ENCODE assay signal across 14 cellular contexts in the genomic region with DNA sequence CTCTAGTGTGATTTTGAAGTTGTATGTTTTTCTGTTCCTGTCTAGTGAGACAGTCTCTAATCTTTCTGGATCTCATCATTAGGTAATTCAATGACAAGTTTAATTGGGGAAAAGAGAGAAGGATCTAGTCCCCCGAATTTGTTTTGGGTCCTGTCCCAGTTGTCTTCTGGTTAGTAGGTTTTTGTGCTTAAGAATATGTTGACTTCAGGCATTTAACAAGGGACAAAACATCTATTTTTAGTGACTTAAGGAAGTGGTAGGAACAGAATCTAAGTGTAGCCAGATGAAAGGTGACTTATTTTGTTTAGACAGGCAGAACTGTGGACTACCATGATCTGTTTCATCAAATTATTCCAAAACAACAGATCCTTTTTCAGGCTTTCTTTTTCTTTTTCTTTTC. TPM values are rescaled to one million over a fixed set of nuclear protein-coding genes. Genes with fewer than 3 reads are reported as not detected.
A peak's percentile ranks its signal among the peaks of the same experiment; 100 is the strongest.
DNase-seq lines count a peak whose midpoint lies in the region; ATAC-seq, FAIRE-seq and TF ChIP-seq lines count a peak whose summit lies in the region.
"Had no signal": no experiment of that assay in that cellular context is flagged by ENCODE, and none has a peak within 500 bp of the region (broad histone marks: within the 10 kb centered on the region; RNA-seq: fewer than 3 reads in every experiment).

No MANE protein-coding gene starts in this region.

- CTCF ChIA-PET in A549 (lab: Yijun Ruan, JAX) = interaction anchor here (1.4 kb wide), 1 partner anchor 199 kb away, joined by 3 read pairs; no protein-coding TSS in a partner anchor
- CTCF ChIA-PET in CD8-positive, alpha-beta memory T cell (lab: Charles Lee) = no interaction called here

- no peaks in the 10 kb centered on the region for H3K27me3 ChIP-seq in CD8-positive, alpha-beta memory T cell (ENCODE audit: insufficient read depth, low read length, poor library complexity, severe bottlenecking)
- H3K27me3 ChIP-seq: stomach had no signal

- H3K4me3 ChIP-seq in A549 = no peak overlapping the region
- H3K4me3 ChIP-seq in CD8-positive, alpha-beta memory T cell (ENCODE audit: low read length) = no peak overlapping the region

- H3K36me3 Mint-ChIP-seq in CD8-positive, alpha-beta memory T cell = peaks cover 10 to 53% (median 16%) of the 10 kb centered on the region in 3 donors
- H3K36me3 Mint-ChIP-seq in T-helper 17 cell (ENCODE audit: low read depth) = peaks cover 9% of the 10 kb centered on the region
- peaks cover 33% of the 10 kb centered on the region for H3K36me3 Mint-ChIP-seq in memory B cell

- peaks cover 71 to 79% (median 76%) of the 10 kb centered on the region in 3 donors for H3K4me1 Mint-ChIP-seq in CD8-positive, alpha-beta memory T cell
- H3K4me1 Mint-ChIP-seq in T-helper 17 cell (peaks cover 55% of the 10 kb centered on the region), memory B cell (peaks cover 49% of the 10 kb centered on the region)

- no peak for TF ChIP-seq POLR2A in A549 (IDR thresholded peaks at IDR 0.05; ENCODE audit: low read length)

- H3K27ac Mint-ChIP-seq in CD8-positive, alpha-beta memory T cell = peak overlapping the region in 6 of 8 donors; percentile 19 to 68 (median 54)
- H3K27ac Mint-ChIP-seq in T-helper 17 cell (peak overlapping the region; percentile 99), memory B cell (no peak overlapping the region)

- DNase-seq in A549 (ENCODE audit: low read depth in 1 of 2, low spot score in 1 of 2) (no peak), T-helper 17 cell (no peak), memory B cell (ENCODE audit: low spot score in 2 of 2) (no peak), T-helper 9 cell (no peak), putamen (ENCODE audit: low spot score) (no peak)
- no peak for DNase-seq in CD8-positive, alpha-beta memory T cell
- DNase-seq: C1 segment of cervical spinal cord; hippocampal formation; NCI-H2171; stimulated activated CD4-positive, alpha-beta T cell treated with anti-CD3 and anti-CD28 coated beads, Interleukin-4, amount 100 ng/mL, for 1 hour; stomach had no signal

- 81% methylated on average over 1 of the region's 1 CpG for WGBS in A549 (ENCODE audit: missing lambda C conversion rate)

- no peak overlapping the region for H3K27ac ChIP-seq in A549
- H3K27ac ChIP-seq in CD8-positive, alpha-beta memory T cell (ENCODE audit: low read depth, low read length) = no peak overlapping the region
- H3K27ac ChIP-seq: stomach had no signal

- no peaks in the 10 kb centered on the region for H3K27me3 Mint-ChIP-seq in CD8-positive, alpha-beta memory T cell
- H3K27me3 Mint-ChIP-seq in T-helper 17 cell (no peaks in the 10 kb centered on the region), memory B cell (no peaks in the 10 kb centered on the region)

- H3K36me3 ChIP-seq in CD8-positive, alpha-beta memory T cell (ENCODE audit: insufficient read depth, low read length) = peaks cover 12% of the 10 kb centered on the region

- POLR2A ChIA-PET in A549 (lab: Yijun Ruan, JAX) = no interaction called here
- POLR2A ChIA-PET in CD8-positive, alpha-beta memory T cell (lab: Charles Lee) = no interaction called here

- peaks cover 0 to 6% (median 0%) of the 10 kb centered on the region in 5 donors for H3K9me3 Mint-ChIP-seq in CD8-positive, alpha-beta memory T cell
- no peaks in the 10 kb centered on the region for H3K9me3 Mint-ChIP-seq in memory B cell

- H3K4me2 ChIP-seq in A549 = peak overlapping the region; percentile 92; the same call in 2 of the 3 replicates

- H3K4me3 Mint-ChIP-seq in CD8-positive, alpha-beta memory T cell = peak overlapping the region; percentile 19 to 91 (median 53)
- H3K4me3 Mint-ChIP-seq in T-helper 17 cell (peak overlapping the region; percentile 39), memory B cell (peak overlapping the region; percentile 41)

- no peak for FAIRE-seq in A549 (lab: Jason Lieb, UNC)
- FAIRE-seq: G401.6 had no signal

- peaks cover 33% of the 10 kb centered on the region for H3K4me1 ChIP-seq in A549
- peaks cover 54% of the 10 kb centered on the region for H3K4me1 ChIP-seq in CD8-positive, alpha-beta memory T cell (ENCODE audit: insufficient read depth, low read length)

- no peak for TF ChIP-seq EP300 in A549 (IDR thresholded peaks at IDR 0.05)

- H3K9me3 ChIP-seq in A549 = no peaks in the 10 kb centered on the region
- H3K9me3 ChIP-seq in CD8-positive, alpha-beta memory T cell (ENCODE audit: low read length) = no peaks in the 10 kb centered on the region
- no peaks in the 10 kb centered on the region for H3K9me3 ChIP-seq in T-helper 17 cell (ENCODE audit: control insufficient read depth, low read length, poor library complexity, severe bottlenecking)
- H3K9me3 ChIP-seq: stomach had no signal

- no peak for TF ChIP-seq RAD21 in A549 (conservative IDR thresholded peaks at IDR 0.05 in 1 of 2, IDR thresholded peaks at IDR 0.05 in 1 of 2)

- TF ChIP-seq CTCF in A549 (IDR thresholded peaks at IDR 0.05) = no peak

- ATAC-seq in A549 (no peak), T-helper 17 cell (no peak), memory B cell (ENCODE audit: low read depth) (no peak), HG03521 (IDR thresholded peaks at IDR 0.05; ENCODE audit: unreplicated experiment) (no peak), GM21515 (IDR thresholded peaks at IDR 0.05; ENCODE audit: unreplicated experiment) (no peak)

TF ChIP-seq in A549, 52 proteins besides CTCF, POLR2A, EP300 and RAD21:
- no peak for TF ChIP-seq HOXB13 (CRISPR knock-in tag; IDR thresholded peaks at IDR 0.05; ENCODE audit: low read depth)
- TF ChIP-seq NPAS2 (CRISPR knock-in tag; IDR thresholded peaks at IDR 0.05; ENCODE audit: borderline replicate concordance) = no peak
- no peak for TF ChIP-seq JUN (IDR thresholded peaks at IDR 0.05)
- TF ChIP-seq CBX8 (IDR thresholded peaks at IDR 0.05) = no peak
- no peak for TF ChIP-seq CHD4 (IDR thresholded peaks at IDR 0.05; ENCODE audit: borderline replicate concordance)

RNA-seq across cellular contexts. Expression of a gene that starts 2.2 kb away (rescaled TPM):
- polyA plus RNA-seq in A549 (2011; rRNA removed) = 30.9 and 31.4 TPM in 2 replicates
- 16.0 and 16.4 TPM in 2 replicates for polyA plus RNA-seq in A549 (2012; cell fraction: cytosol; rRNA removed)
- 22.4 and 34.8 TPM in 2 replicates for polyA plus RNA-seq in A549 (2012; cell fraction: nucleus; rRNA removed)
- polyA plus RNA-seq in A549 (2017; fragmentation: RNase III; extraction: RNeasy Plus Mini Kit Qiagen cat#74134 plus additional on column Dnase treatment) = 17.8 to 19.6 TPM (median 18.2 TPM) in 3 replicates
- 68.9 and 72.4 TPM in 2 replicates for polyA minus RNA-seq in A549 (2011; rRNA and poly(A)+ RNA removed)
- 10 to 100 TPM; 36.0 to 41.9 TPM for total RNA-seq in CD8-positive, alpha-beta memory T cell
- polyA plus RNA-seq in CD8-positive, alpha-beta memory T cell = 8.3 TPM
- total RNA-seq in T-helper 17 cell = 10 to 100 TPM; 62.0 to 63.9 TPM
